8 cellular contexts compared by ENCODE assay signal in the genomic region with DNA sequence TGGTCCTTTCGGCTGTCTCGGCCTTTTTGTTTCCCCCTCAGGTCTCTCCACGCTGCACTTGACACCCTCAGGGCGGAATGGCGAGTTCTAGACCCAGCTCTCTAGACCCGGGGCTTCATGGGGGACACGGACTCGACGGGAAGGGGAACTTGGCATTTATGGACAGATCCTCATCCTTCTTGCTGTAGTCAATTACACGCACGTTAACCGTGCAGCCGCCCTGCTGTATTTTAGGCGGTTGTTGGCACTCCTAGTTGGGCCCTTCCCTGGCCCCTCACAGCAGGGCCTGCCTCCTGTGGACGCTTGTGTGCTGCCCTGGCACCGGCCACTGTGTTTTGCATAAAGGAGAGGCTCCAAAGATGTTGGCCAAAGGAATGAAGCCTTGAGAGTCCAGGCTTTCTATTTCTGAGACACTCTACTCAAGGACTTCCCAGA. TPM values are rescaled to one million over a fixed set of nuclear protein-coding genes. Genes with fewer than 3 reads are reported as not detected.
A peak's percentile ranks its signal among the peaks of the same experiment; 100 is the strongest.
DNase-seq lines count a peak whose midpoint lies in the region; ATAC-seq and TF ChIP-seq lines count a peak whose summit lies in the region.

No MANE protein-coding gene starts in this region.

- H3K27me3 ChIP-seq in RWPE2 (ENCODE audit: insufficient read depth, poor library complexity, severe bottlenecking) (no peaks in the 10 kb centered on the region), lower lobe of right lung (ENCODE audit: low read depth) (no peaks in the 10 kb centered on the region), testis (no peaks in the 10 kb centered on the region)

- WGBS in testis, 2 donors = 3 to 8% methylated on average over 10 to 16 of the region's 16 CpGs

- TF ChIP-seq POLR2A in testis (IDR thresholded peaks at IDR 0.05) = no peak

- ATAC-seq in GM19023 (IDR thresholded peaks at IDR 0.05; ENCODE audit: unreplicated experiment) = peak; percentile 2
- ATAC-seq in RWPE2 (ENCODE audit: low read depth) = no peak
- peak; percentile 78 to 81 for ATAC-seq in lower lobe of right lung
- ATAC-seq in GM21723 (IDR thresholded peaks at IDR 0.05; ENCODE audit: unreplicated experiment) = no peak

- peaks cover 16% of the 10 kb centered on the region; the same call in 1 of the 2 replicates for H3K36me3 ChIP-seq in RWPE2 (ENCODE audit: low read depth)
- peaks cover under 1% of the 10 kb centered on the region for H3K36me3 ChIP-seq in lower lobe of right lung
- no peaks in the 10 kb centered on the region for H3K36me3 ChIP-seq in testis (ENCODE audit: low read depth, missing control alignments)

- peaks cover 16% of the 10 kb centered on the region for H3K4me1 ChIP-seq in RWPE2 (ENCODE audit: insufficient read depth, poor library complexity, severe bottlenecking)
- H3K4me1 ChIP-seq in lower lobe of right lung = peaks cover 25% of the 10 kb centered on the region
- H3K4me1 ChIP-seq in testis = peaks cover 10% of the 10 kb centered on the region

- no peaks in the 10 kb centered on the region for H3K9me3 ChIP-seq in RWPE2 (ENCODE audit: severe bottlenecking)
- H3K9me3 ChIP-seq in lower lobe of right lung = no peaks in the 10 kb centered on the region
- no peaks in the 10 kb centered on the region for H3K9me3 ChIP-seq in testis

- H3K4me1 Mint-ChIP-seq in dendritic cell treated with granulocyte-macrophage colony-stimulating factor and Interleukin-4, amounts not matched to agents 40 ng/mL and 50 ng/mL, for 4 days (ENCODE audit: low read depth) = peaks cover 15% of the 10 kb centered on the region

- H3K27ac ChIP-seq in RWPE2 (ENCODE audit: poor library complexity, severe bottlenecking) (no peak overlapping the region), lower lobe of right lung (peak overlapping the region; percentile 96), testis (peak overlapping the region; percentile 99)

- H3K27ac Mint-ChIP-seq in dendritic cell treated with granulocyte-macrophage colony-stimulating factor and Interleukin-4, amounts not matched to agents 40 ng/mL and 50 ng/mL, for 4 days = peak overlapping the region; percentile 80

- intact Hi-C loops in dendritic cell treated with granulocyte-macrophage colony-stimulating factor and Interleukin-4, amounts not matched to agents 40 ng/mL and 50 ng/mL, for 4 days (cut with micrococcal nuclease) = loop anchor here (2.0 kb wide), 1 partner anchor 206 kb away; the partner anchor contains the start of gene C21orf91
- intact Hi-C loops in lower lobe of right lung (cut with DNase I) = no loop called here
- intact Hi-C loops in testis (cut with DNase I; ENCODE audit: low total_unique reads) = no loop called here

- TF ChIP-seq CTCF in AG10803 (conservative IDR thresholded peaks at IDR 0.05; ENCODE audit: low read length) (0 out of 2 replicates have a peak, but pooled peaks have one; percentile 7), RWPE2 (IDR thresholded peaks at IDR 0.05; ENCODE audit: poor library complexity, severe bottlenecking) (no peak), lower lobe of right lung (IDR thresholded peaks at IDR 0.05) (no peak), testis (IDR thresholded peaks at IDR 0.05) (no peak)

- peak overlapping the region; percentile 73 for H3K4me3 ChIP-seq in AG10803 (ENCODE audit: low read length)
- peak overlapping the region; percentile 62 for H3K4me3 ChIP-seq in RWPE2 (ENCODE audit: severe bottlenecking)
- H3K4me3 ChIP-seq in lower lobe of right lung = peak overlapping the region; percentile 87
- H3K4me3 ChIP-seq in testis = peak overlapping the region; percentile 85 to 91

- H3K9me3 Mint-ChIP-seq in dendritic cell treated with granulocyte-macrophage colony-stimulating factor and Interleukin-4, amounts not matched to agents 40 ng/mL and 50 ng/mL, for 4 days = no peaks in the 10 kb centered on the region

- H3K27me3 Mint-ChIP-seq in dendritic cell treated with granulocyte-macrophage colony-stimulating factor and Interleukin-4, amounts not matched to agents 40 ng/mL and 50 ng/mL, for 4 days = peaks cover 2% of the 10 kb centered on the region

- DNase-seq in AG10803 (ENCODE audit: low read depth) (peak; percentile 26), RWPE2 (ENCODE audit: low spot score) (no peak), lower lobe of right lung (peak; percentile 87), testis (peak; percentile 63), inferior parietal cortex (ENCODE audit: extremely low spot score) (no peak)

- H3K36me3 Mint-ChIP-seq in dendritic cell treated with granulocyte-macrophage colony-stimulating factor and Interleukin-4, amounts not matched to agents 40 ng/mL and 50 ng/mL, for 4 days (ENCODE audit: low read depth) = no peaks in the 10 kb centered on the region

- H3K4me3 Mint-ChIP-seq in dendritic cell treated with granulocyte-macrophage colony-stimulating factor and Interleukin-4, amounts not matched to agents 40 ng/mL and 50 ng/mL, for 4 days = peak overlapping the region; percentile 82

RNA-seq across cellular contexts. Expression of gene BTG3, which starts 0.6 kb away (rescaled TPM):
- total RNA-seq in lower lobe of right lung (51.8 TPM), testis (100 to 1,000 TPM; 221 to 265 TPM)
- 83.3 TPM for polyA plus RNA-seq in testis (ENCODE audit: insufficient read depth, low read depth, low replicate concordance)

Comparison
In these comparisons a context has a peak if more than half of its experiments do, and no peak if none do; other contexts are left out.
1. DNase-seq: peak in AG10803 (single experiment), lower lobe of right lung (single experiment) and testis (single experiment); none in RWPE2 (single experiment) and inferior parietal cortex (single experiment).
2. ATAC-seq: peak in GM19023 (single experiment) and lower lobe of right lung (2 of 2); none in RWPE2 (single experiment) and GM21723 (single experiment).
3. Peak in every context shown above with its lines, with median percentiles within 50 percentile points of each other: H3K4me3 ChIP-seq.